ENCODE assay signal across 24 cellular contexts in the genomic region with DNA sequence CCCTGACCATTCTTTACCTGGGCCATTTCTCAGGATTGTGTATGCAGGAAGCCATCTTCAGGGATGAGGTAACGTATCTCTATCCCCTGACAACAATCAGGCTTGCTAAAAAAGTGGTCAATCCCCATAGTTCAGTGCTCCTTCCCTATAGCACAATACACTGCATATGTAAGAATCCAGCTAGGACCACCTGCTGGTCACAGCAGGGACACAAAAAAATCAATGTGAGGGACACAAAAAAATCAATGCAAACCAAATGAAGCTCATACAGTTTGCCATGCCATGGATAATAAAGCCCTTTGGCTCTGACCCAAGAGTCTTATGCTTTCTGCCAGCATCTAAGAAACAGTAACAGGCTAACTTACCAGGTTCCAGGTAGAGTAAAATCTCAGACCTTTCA. TPM values are rescaled to one million over a fixed set of nuclear protein-coding genes. Genes with fewer than 3 reads are reported as not detected.
A peak's percentile ranks its signal among the peaks of the same experiment; 100 is the strongest.
DNase-seq lines count a peak whose midpoint lies in the region; ATAC-seq and TF ChIP-seq lines count a peak whose summit lies in the region.
"Had no signal": no experiment of that assay in that cellular context is flagged by ENCODE, and none has a peak within 500 bp of the region (broad histone marks: within the 10 kb centered on the region; RNA-seq: fewer than 3 reads in every experiment).

No MANE protein-coding gene starts in this region.

- no TSS peak for BruUV-seq in Panc1 (replicated peaks; lab: Mats Ljungman, UMichigan)

- no peak overlapping the region for H3K27ac ChIP-seq in Panc1 (ENCODE audit: low read length)
- H3K27ac ChIP-seq: BLaER1 treated with 17β-estradiol and CSF1 and Interleukin-3, amounts not matched to agents 10 nM and 100 nM; spleen had no signal

- intact Hi-C loops in Panc1 (cut with micrococcal nuclease; ENCODE audit: unreplicated experiment) = no loop called here

- peak; percentile 6 for DNase-seq in NCI-H748 (lab: John Stamatoyannopoulos, UW; ENCODE audit: unreplicated experiment)
- DNase-seq in NCI-H748 treated with DMSO at 0.1 percent for 48 hours (lab: John Stamatoyannopoulos, UW) = no peak
- DNase-seq in NAMALWA (ENCODE audit: low spot score) = peak; percentile 20
- DNase-seq in Panc1 (ENCODE audit: low read depth, low spot score) = no peak
- peak; percentile 66 for DNase-seq in retina
- DNase-seq in C1 segment of cervical spinal cord (lab: John Stamatoyannopoulos, UW) = no peak
- DNase-seq in NCI-H510A treated with DMSO at 0.1 percent for 48 hours (lab: John Stamatoyannopoulos, UW) = no peak
- no peak for DNase-seq in NCI-H524 (lab: John Stamatoyannopoulos, UW)
- DNase-seq: activated CD4-positive, CD25-positive, alpha-beta regulatory T cell; activated CD8-positive, alpha-beta T cell treated with anti-CD3 and anti-CD28 coated beads, Interleukin-2, amount 10 ng/mL, durations not matched to agents 7 days and 5 days; activated naive CD4-positive, alpha-beta T cell treated with anti-CD3 and anti-CD28 coated beads for 36 hours; activated T-cell treated with anti-CD3 and anti-CD28 coated beads, Interleukin-2, amount 50 U/mL, for 24 hours; anterior cingulate cortex; cerebellar nuclear complex; DMS 273 treated with DMSO at 0.1 percent for 48 hours; effector CD4-positive, alpha-beta T cell; GF-D8; HCEC 1CT; immature natural killer cell; left ventricle myocardium superior; NCI-H526 treated with DMSO at 0.1 percent for 48 hours; spleen had no signal

- CTCF ChIA-PET in Panc1 (lab: Charles Lee) = no interaction called here

- 0 out of 2 replicates have a peak, but pooled peaks have one; percentile 5 for TF ChIP-seq CTCF in Panc1 (IDR thresholded peaks at IDR 0.05)

- in situ Hi-C loops in Panc1 (cut with HindIII; ENCODE audit: low pct_unique_long_range_greater_than_20kb, low sequenced_read_pairs) = no loop called here

- H3K4me3 ChIP-seq in Panc1 (ENCODE audit: low read depth in 2 of 2, low read length in 2 of 2) = no peak overlapping the region
- H3K4me3 ChIP-seq: BLaER1 treated with 17β-estradiol and CSF1 and Interleukin-3, amounts not matched to agents 10 nM and 100 nM; GM12878; spleen had no signal

- ATAC-seq in Panc1 = no peak
- ATAC-seq: activated CD8-positive, alpha-beta T cell treated with anti-CD3 and anti-CD28 coated beads, Interleukin-2, amount 10 ng/mL, durations not matched to agents 7 days and 5 days; GM12878; left ventricle myocardium superior had no signal

- no peaks in the 10 kb centered on the region for H3K9me3 ChIP-seq in Panc1 (ENCODE audit: control insufficient read depth, insufficient read depth, low read depth, low read length)
- H3K9me3 ChIP-seq: BLaER1 treated with 17β-estradiol and CSF1 and Interleukin-3, amounts not matched to agents 10 nM and 100 nM; spleen had no signal

- H3K4me1 ChIP-seq in Panc1 (ENCODE audit: control insufficient read depth, insufficient read depth, low read length) = peaks cover 3% of the 10 kb centered on the region; the same call in 1 of the 2 replicates

- peaks cover 2% of the 10 kb centered on the region; the same call in 1 of the 2 replicates for H3K36me3 ChIP-seq in Panc1 (ENCODE audit: control insufficient read depth, insufficient read depth, low read length)

- POLR2A ChIA-PET in Panc1 (lab: Charles Lee) = no interaction called here

- H3K27me3 ChIP-seq in Panc1 (ENCODE audit: control insufficient read depth, insufficient read depth, low read length) = no peaks in the 10 kb centered on the region
- H3K27me3 ChIP-seq: BLaER1 treated with 17β-estradiol and CSF1 and Interleukin-3, amounts not matched to agents 10 nM and 100 nM; spleen had no signal

RNA-seq across cellular contexts. Expression of a gene that starts 16.3 kb away (rescaled TPM):
- total RNA-seq in Panc1 (2021; ENCODE audit: unreplicated experiment) = 48.5 TPM
- polyA plus RNA-seq in Panc1 (2012; ENCODE audit: insufficient read length) = 51.8 TPM

Comparison
In these comparisons a context has a peak if more than half of its experiments do, and no peak if none do; other contexts are left out.
1. DNase-seq: peak in NCI-H748 (single experiment), NAMALWA (single experiment) and retina (single experiment); none in NCI-H748 treated with DMSO at 0.1 percent for 48 hours (single experiment), Panc1 (single experiment), C1 segment of cervical spinal cord (0 of 14), NCI-H510A treated with DMSO at 0.1 percent for 48 hours (single experiment) and NCI-H524 (0 of 2).